11 cellular contexts compared by ENCODE assay signal in the genomic region with DNA sequence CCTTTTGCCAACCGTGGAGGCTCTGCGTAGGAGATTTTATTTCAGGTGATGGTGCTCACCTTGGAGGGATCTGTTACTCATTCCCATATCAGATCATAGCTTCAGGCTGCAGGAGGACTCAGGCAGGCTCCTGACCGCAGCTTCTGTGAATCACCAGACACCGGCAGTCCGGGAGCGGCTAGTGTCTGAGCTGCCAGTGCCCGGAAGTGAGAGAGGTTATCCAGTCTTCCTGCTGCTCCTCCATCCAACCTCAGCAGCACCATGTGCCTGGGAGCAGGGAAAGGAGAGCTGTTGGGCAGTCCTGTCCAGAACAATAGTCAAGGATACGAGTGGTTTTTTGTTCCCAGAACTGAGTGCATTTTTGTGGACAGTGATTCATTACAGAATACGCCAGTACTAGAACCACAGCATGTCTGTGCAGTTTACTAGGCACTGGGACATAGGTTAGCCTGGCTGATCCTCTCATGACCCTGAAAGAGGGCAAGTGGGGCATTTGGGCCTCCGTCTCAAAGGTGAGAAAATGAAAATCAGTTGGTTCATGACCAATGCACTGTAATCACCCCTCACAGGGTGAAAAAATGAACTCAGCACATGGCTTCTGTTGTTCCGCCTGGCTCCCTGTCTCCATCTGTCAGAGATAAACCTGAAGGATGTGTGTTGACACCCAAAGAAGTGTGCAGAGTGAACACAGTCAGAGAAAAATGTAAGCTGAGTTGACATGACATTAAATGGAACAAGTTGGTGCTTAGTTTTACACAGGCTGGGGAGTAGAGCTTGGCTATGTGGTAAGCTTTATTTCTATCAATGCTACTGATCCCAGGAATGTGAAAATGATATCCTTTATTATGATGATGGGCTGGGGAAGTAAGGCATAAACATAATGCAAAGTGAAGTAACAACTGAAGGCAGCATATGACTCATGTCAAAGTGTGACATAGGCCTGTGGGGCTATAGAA. TPM values are rescaled to one million over a fixed set of nuclear protein-coding genes. Genes with fewer than 3 reads are reported as not detected.
DNase-seq lines count a peak whose midpoint lies in the region; ATAC-seq and TF ChIP-seq lines count a peak whose summit lies in the region.
"Had no signal": no experiment of that assay in that cellular context is flagged by ENCODE, and none has a peak within 500 bp of the region (broad histone marks: within the 10 kb centered on the region; RNA-seq: fewer than 3 reads in every experiment).

No MANE protein-coding gene starts in this region.

- in situ Hi-C loops in Panc1 (cut with HindIII; ENCODE audit: low pct_unique_long_range_greater_than_20kb, low sequenced_read_pairs), result no loop called here

- no peaks in the 10 kb centered on the region for H3K9me3 ChIP-seq in Panc1 (ENCODE audit: control insufficient read depth, insufficient read depth, low read depth, low read length)

- intact Hi-C loops in Panc1 (cut with micrococcal nuclease; ENCODE audit: unreplicated experiment), result no loop called here

- no peaks in the 10 kb centered on the region for H3K36me3 ChIP-seq in Panc1 (ENCODE audit: control insufficient read depth, insufficient read depth, low read length)

- H3K4me3 ChIP-seq in Panc1 (ENCODE audit: low read depth in 2 of 2, low read length in 2 of 2), result peak overlapping the region; percentile 28 to 43

- POLR2A ChIA-PET in Panc1 (lab: Charles Lee), result no interaction called here

- H3K4me1 ChIP-seq in Panc1 (ENCODE audit: control insufficient read depth, insufficient read depth, low read length), result peaks cover 64% of the 10 kb centered on the region

- no TSS peak for BruUV-seq in Panc1 (replicated peaks; lab: Mats Ljungman, UMichigan)

- H3K27me3 ChIP-seq in Panc1 (ENCODE audit: control insufficient read depth, insufficient read depth, low read length), result no peaks in the 10 kb centered on the region

- peak overlapping the region; percentile 85 for H3K27ac ChIP-seq in Panc1 (ENCODE audit: low read length)
- peak overlapping the region; percentile 93 for H3K27ac ChIP-seq in epithelial cell of prostate

- peak; percentile 91 for ATAC-seq in Panc1
- ATAC-seq in GM21367 (IDR thresholded peaks at IDR 0.05; ENCODE audit: unreplicated experiment), result no peak
- ATAC-seq in GM18870 (IDR thresholded peaks at IDR 0.05; ENCODE audit: unreplicated experiment), result no peak

- no peak for TF ChIP-seq CTCF in Panc1 (IDR thresholded peaks at IDR 0.05)

- peak; percentile 17 for DNase-seq in COLO829 (ENCODE audit: low spot score)
- DNase-seq in Panc1 (ENCODE audit: low read depth, low spot score), result peak; percentile 77
- DNase-seq in epithelial cell of prostate (ENCODE audit: low read depth, low spot score), result peak; percentile 99
- DNase-seq in non-pigmented ciliary epithelial cell (ENCODE audit: low read depth), result peak; percentile 99
- DNase-seq in activated naive CD4-positive, alpha-beta T cell treated with Interleukin-2 at 50 U/mL for 16 hours, result no peak
- no peak for DNase-seq in NCI-H748 (lab: John Stamatoyannopoulos, UW; ENCODE audit: unreplicated experiment)
- DNase-seq: naive B cell, NCI-H510A had no signal

- CTCF ChIA-PET in Panc1 (lab: Charles Lee), result interaction anchor here (0.5 kb wide), 1 partner anchor 12 kb away, joined by 3 read pairs; a partner anchor contains a TSS

RNA-seq across cellular contexts. Expression of a gene that starts 12.2 kb away (rescaled TPM):
- total RNA-seq in Panc1 (2021; ENCODE audit: unreplicated experiment), result 22.7 TPM
- 14.0 TPM for polyA plus RNA-seq in Panc1 (2012; ENCODE audit: insufficient read length)
- total RNA-seq: activated CD8-positive, alpha-beta memory T cell treated with anti-CD3 and anti-CD28 coated beads for 36 hours had no signal

Comparison
In these comparisons a context has a peak if more than half of its experiments do, and no peak if none do; other contexts are left out.
1. DNase-seq: peak in COLO829 (single experiment), Panc1 (single experiment), epithelial cell of prostate (single experiment) and non-pigmented ciliary epithelial cell (single experiment); none in activated naive CD4-positive, alpha-beta T cell treated with Interleukin-2 at 50 U/mL for 16 hours (single experiment) and NCI-H748 (single experiment).